In genomic region chr13:28396053-28396452, GRCh38 we compare ENCODE assay signal across 25 cellular contexts.
"Had no signal": no experiment of that assay in that cellular context is flagged by ENCODE, and none has a peak within 500 bp of the region (broad histone marks: within the 10 kb centered on the region; RNA-seq: fewer than 3 reads in every experiment).

No MANE protein-coding gene starts in this region.

- ATAC-seq: esophagus mucosa; foreskin keratinocyte; left lobe of liver; natural killer cell; right lobe of liver; stimulated activated effector memory CD8-positive, alpha-beta T cell treated with anti-CD3 and anti-CD28 coated beads, Interleukin-12 subunit alpha, Interleukin-12 subunit beta, amount 100 ng/mL, for 72 hours had no signal

- H3K36me3 ChIP-seq: ovary, right lobe of liver, stomach, thyroid gland, vagina had no signal

- H3K27ac Mint-ChIP-seq: natural killer cell; stimulated activated effector memory CD8-positive, alpha-beta T cell treated with anti-CD3 and anti-CD28 coated beads, Interleukin-12 subunit alpha, Interleukin-12 subunit beta, amount 100 ng/mL, for 72 hours had no signal

- H3K9me3 ChIP-seq: ovary, right lobe of liver, stomach, thyroid gland, vagina had no signal

- H3K4me3 Mint-ChIP-seq: natural killer cell; stimulated activated effector memory CD8-positive, alpha-beta T cell treated with anti-CD3 and anti-CD28 coated beads, Interleukin-12 subunit alpha, Interleukin-12 subunit beta, amount 100 ng/mL, for 72 hours had no signal

- DNase-seq: cortex of kidney; dorsolateral prefrontal cortex; effector CD4-positive, alpha-beta T cell; foreskin keratinocyte; glutamatergic neuron; natural killer cell; occipital lobe; ovary; posterior cingulate gyrus; retina; right lobe of liver; small intestine; stimulated activated CD4-positive, alpha-beta T cell treated with anti-CD3 and anti-CD28 coated beads, Interleukin-12 subunit alpha, Interleukin-12 subunit beta, amount 100 ng/mL, for 4 hours; stimulated activated CD4-positive, alpha-beta T cell treated with anti-CD3 and anti-CD28 coated beads, Interleukin-1b, Interleukin-23, amount 100 ng/mL, for 48 hours; stimulated activated CD4-positive, alpha-beta T cell treated with anti-CD3 and anti-CD28 coated beads, Interleukin-4, amount 100 ng/mL, for 24 hours; stimulated activated naive CD4-positive, alpha-beta T cell treated with Interleukin-2 at 50 U/mL for 16 hours; stomach; thyroid gland; trophoblast cell had no signal

- FAIRE-seq: keratinocyte, small intestine had no signal

- H3K4me1 ChIP-seq: foreskin keratinocyte, right lobe of liver, stomach, thyroid gland had no signal

- H3K27me3 ChIP-seq: foreskin keratinocyte, ovary, right lobe of liver, thyroid gland, vagina had no signal

- H3K9me3 Mint-ChIP-seq: natural killer cell; stimulated activated effector memory CD8-positive, alpha-beta T cell treated with anti-CD3 and anti-CD28 coated beads, Interleukin-12 subunit alpha, Interleukin-12 subunit beta, amount 100 ng/mL, for 72 hours had no signal

- H3K4me1 Mint-ChIP-seq: natural killer cell; stimulated activated effector memory CD8-positive, alpha-beta T cell treated with anti-CD3 and anti-CD28 coated beads, Interleukin-12 subunit alpha, Interleukin-12 subunit beta, amount 100 ng/mL, for 72 hours had no signal

- H3K27ac ChIP-seq: dorsolateral prefrontal cortex, epithelial cell of prostate, foreskin keratinocyte, ovary, right lobe of liver, stomach, thyroid gland, vagina had no signal

- H3K36me3 Mint-ChIP-seq: natural killer cell had no signal

- H3K4me3 ChIP-seq: dorsolateral prefrontal cortex, ovary, right lobe of liver, stomach, thyroid gland, vagina had no signal
